In the genomic region with DNA sequence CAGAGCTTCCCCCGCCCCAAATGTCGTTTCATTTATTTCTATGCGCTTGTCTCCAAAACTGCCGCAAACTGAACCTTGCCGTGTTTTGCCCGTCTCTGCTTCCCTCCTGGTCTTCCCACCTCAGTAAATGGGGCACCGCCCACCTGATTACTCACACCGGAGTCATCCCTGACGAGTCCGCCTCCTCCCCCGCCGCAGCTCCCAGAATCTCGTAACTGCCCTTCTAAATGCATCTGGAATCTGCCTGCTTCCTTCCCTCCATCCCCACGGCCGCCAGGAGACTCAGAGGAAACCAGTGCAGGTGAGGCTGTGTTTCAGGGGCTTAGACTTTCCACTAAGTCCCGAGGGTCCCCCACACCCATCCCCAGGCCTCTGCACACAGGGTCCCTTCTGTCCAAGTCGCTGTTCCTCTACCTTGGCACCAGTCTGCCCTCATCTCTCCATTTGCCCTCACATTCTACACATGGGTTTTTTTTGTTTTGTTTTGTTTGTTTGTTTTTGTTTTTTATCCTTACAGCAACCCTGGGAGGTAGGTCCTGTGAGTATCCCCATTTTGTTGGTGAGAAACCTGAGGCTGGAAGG, we compare ENCODE assay signal across 10 cellular contexts.
DNase-seq lines count a peak whose midpoint lies in the region; ATAC-seq and TF ChIP-seq lines count a peak whose summit lies in the region.
"Had no signal": no experiment of that assay in that cellular context is flagged by ENCODE, and none has a peak within 500 bp of the region (broad histone marks: within the 10 kb centered on the region; RNA-seq: fewer than 3 reads in every experiment).

No MANE protein-coding gene starts in this region.

- DNase-seq in 8988T (peak; percentile 56), GM23248 (peak; percentile 93), hepatic stellate cell (ENCODE audit: low spot score) (peak; percentile 36), HuH-7.5 (ENCODE audit: low spot score) (no peak)
- no peak for DNase-seq in central memory CD4-positive, alpha-beta T cell
- DNase-seq: stimulated activated naive CD4-positive, alpha-beta T cell had no signal

- no peaks in the 10 kb centered on the region for H4K20me1 ChIP-seq in GM23248 (ENCODE audit: insufficient read depth)

- 17% methylated on average over 17 of the region's 17 CpGs for WGBS in GM23248 (ENCODE audit: low coverage in 1 of 2, low lambda C conversion rate in 2 of 2, missing lambda C conversion rate in 2 of 2), 2 experiments

- no peak overlapping the region for H2AFZ ChIP-seq in GM23248

- H3K79me2 ChIP-seq in GM23248 (ENCODE audit: insufficient read depth), result no peaks in the 10 kb centered on the region

- H3F3A ChIP-seq in GM23248 (ENCODE audit: insufficient read depth), result peaks cover 4% of the 10 kb centered on the region; the same call in 1 of the 2 replicates

- H3K9me3 ChIP-seq in GM23248 (ENCODE audit: low read depth), result no peaks in the 10 kb centered on the region
- H3K9me3 ChIP-seq: ovary had no signal

- peaks cover 1% of the 10 kb centered on the region for H3K27me3 ChIP-seq in GM23248 (replicated peaks; ENCODE audit: insufficient read depth)
- H3K27me3 ChIP-seq: ovary had no signal

- no peak overlapping the region for H3K9ac ChIP-seq in GM23248

- H3K36me3 ChIP-seq in GM23248 (ENCODE audit: low read depth), result no peaks in the 10 kb centered on the region
- H3K36me3 ChIP-seq: ovary had no signal

- H3K27ac ChIP-seq in GM23248, result no peak overlapping the region
- H3K27ac ChIP-seq: ovary had no signal

- in situ Hi-C loops in GM23248 (cut with MboI), result no loop called here

- H3K4me2 ChIP-seq in GM23248 (ENCODE audit: unreplicated experiment), result peak overlapping the region; percentile 34

- H3K4me3 ChIP-seq in GM23248, result peak overlapping the region; percentile 10; the same call in 1 of the 2 replicates
- H3K4me3 ChIP-seq: ovary had no signal

- peaks cover 7% of the 10 kb centered on the region; the same call in 1 of the 2 replicates for H3K4me1 ChIP-seq in GM23248 (ENCODE audit: insufficient read depth)

- no peaks in the 10 kb centered on the region for H3K9me2 ChIP-seq in GM23248 (ENCODE audit: insufficient read depth)

- peak; percentile 55; the same call in 2 of the 3 replicates for ATAC-seq in SK-N-SH treated with all-trans-retinoic acid at 6 μM for 48 hours
- ATAC-seq in HG02884 (IDR thresholded peaks at IDR 0.05; ENCODE audit: unreplicated experiment), result no peak
- no peak for ATAC-seq in HG03280 (IDR thresholded peaks at IDR 0.05; ENCODE audit: unreplicated experiment)

TF ChIP-seq in SK-N-SH treated with all-trans-retinoic acid at 6 μM for 48 hours, 23 proteins besides CTCF, POLR2A, EP300 and RAD21:
- TF ChIP-seq BACH2 (CRISPR knock-in tag; IDR thresholded peaks at IDR 0.05; ENCODE audit: borderline replicate concordance) (no peak), CSDC2 (CRISPR knock-in tag; IDR thresholded peaks at IDR 0.05) (no peak), GLIS3 (CRISPR knock-in tag; IDR thresholded peaks at IDR 0.05) (no peak), TCF4 (CRISPR knock-in tag; IDR thresholded peaks at IDR 0.05; ENCODE audit: borderline replicate concordance) (no peak), SNAI2 (CRISPR knock-in tag; IDR thresholded peaks at IDR 0.05) (no peak), ZNF565 (CRISPR knock-in tag; conservative IDR thresholded peaks at IDR 0.05; ENCODE audit: low read depth) (no peak), ISL1 (CRISPR knock-in tag; IDR thresholded peaks at IDR 0.05) (no peak), RARB (CRISPR knock-in tag; IDR thresholded peaks at IDR 0.05) (no peak), ZNF8 (CRISPR knock-in tag; IDR thresholded peaks at IDR 0.05) (no peak), ZC3H10 (CRISPR knock-in tag; IDR thresholded peaks at IDR 0.05) (no peak), ESRRG (CRISPR knock-in tag; IDR thresholded peaks at IDR 0.05) (no peak), ZNF70 (CRISPR knock-in tag; IDR thresholded peaks at IDR 0.05) (no peak), POU6F1 (CRISPR knock-in tag; IDR thresholded peaks at IDR 0.05; ENCODE audit: borderline replicate concordance, low read depth) (no peak)
- TF ChIP-seq, protein P1, sequence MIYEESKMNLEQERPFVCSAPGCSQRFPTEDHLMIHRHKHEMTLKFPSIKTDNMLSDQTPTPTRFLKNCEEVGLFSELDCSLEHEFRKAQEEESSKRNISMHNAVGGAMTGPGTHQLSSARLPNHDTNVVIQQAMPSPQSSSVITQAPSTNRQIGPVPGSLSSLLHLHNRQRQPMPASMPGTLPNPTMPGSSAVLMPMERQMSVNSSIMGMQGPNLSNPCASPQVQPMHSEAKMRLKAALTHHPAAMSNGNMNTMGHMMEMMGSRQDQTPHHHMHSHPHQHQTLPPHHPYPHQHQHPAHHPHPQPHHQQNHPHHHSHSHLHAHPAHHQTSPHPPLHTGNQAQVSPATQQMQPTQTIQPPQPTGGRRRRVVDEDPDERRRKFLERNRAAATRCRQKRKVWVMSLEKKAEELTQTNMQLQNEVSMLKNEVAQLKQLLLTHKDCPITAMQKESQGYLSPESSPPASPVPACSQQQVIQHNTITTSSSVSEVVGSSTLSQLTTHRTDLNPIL (CRISPR knock-in tag; IDR thresholded peaks at IDR 0.05; ENCODE audit: low read depth), result no peak
- TF ChIP-seq, protein P2, sequence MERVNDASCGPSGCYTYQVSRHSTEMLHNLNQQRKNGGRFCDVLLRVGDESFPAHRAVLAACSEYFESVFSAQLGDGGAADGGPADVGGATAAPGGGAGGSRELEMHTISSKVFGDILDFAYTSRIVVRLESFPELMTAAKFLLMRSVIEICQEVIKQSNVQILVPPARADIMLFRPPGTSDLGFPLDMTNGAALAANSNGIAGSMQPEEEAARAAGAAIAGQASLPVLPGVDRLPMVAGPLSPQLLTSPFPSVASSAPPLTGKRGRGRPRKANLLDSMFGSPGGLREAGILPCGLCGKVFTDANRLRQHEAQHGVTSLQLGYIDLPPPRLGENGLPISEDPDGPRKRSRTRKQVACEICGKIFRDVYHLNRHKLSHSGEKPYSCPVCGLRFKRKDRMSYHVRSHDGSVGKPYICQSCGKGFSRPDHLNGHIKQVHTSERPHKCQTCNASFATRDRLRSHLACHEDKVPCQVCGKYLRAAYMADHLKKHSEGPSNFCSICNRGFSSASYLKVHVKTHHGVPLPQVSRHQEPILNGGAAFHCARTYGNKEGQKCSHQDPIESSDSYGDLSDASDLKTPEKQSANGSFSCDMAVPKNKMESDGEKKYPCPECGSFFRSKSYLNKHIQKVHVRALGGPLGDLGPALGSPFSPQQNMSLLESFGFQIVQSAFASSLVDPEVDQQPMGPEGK (CRISPR knock-in tag; IDR thresholded peaks at IDR 0.05; ENCODE audit: borderline replicate concordance), result no peak

Comparison
In these comparisons a context has a peak if more than half of its experiments do, and no peak if none do; other contexts are left out.
1. DNase-seq: peak in 8988T (single experiment), GM23248 (single experiment) and hepatic stellate cell (single experiment); none in central memory CD4-positive, alpha-beta T cell (single experiment) and HuH-7.5 (single experiment).